ENCODE assay signal across 10 cellular contexts in genomic region chr20:47540443-47541354, GRCh38. TPM values are rescaled to one million over a fixed set of nuclear protein-coding genes. Genes with fewer than 3 reads are reported as not detected.
A peak's percentile ranks its signal among the peaks of the same experiment; 100 is the strongest.
DNase-seq lines count a peak whose midpoint lies in the region; ATAC-seq, FAIRE-seq and TF ChIP-seq lines count a peak whose summit lies in the region.
"Had no signal": no experiment of that assay in that cellular context is flagged by ENCODE, and none has a peak within 500 bp of the region (broad histone marks: within the 10 kb centered on the region; RNA-seq: fewer than 3 reads in every experiment).

No MANE protein-coding gene starts in this region.

- H3K9me3 Mint-ChIP-seq in T-helper 2 cell treated with Interferon-gamma antibody and Interleukin-4, amounts not matched to agents 5 μg/mL and 100 μg/mL, for 36 hours = no peaks in the 10 kb centered on the region
- H3K9me3 Mint-ChIP-seq in stimulated activated naive B cell treated with anti-CD40 and anti-IgM and Interleukin-4, amounts not matched to agents 10 μg/mL and 1 μg/mL and 100 μg/mL, for 72 hours = no peaks in the 10 kb centered on the region

- intact Hi-C loops in K562 (cut with micrococcal nuclease) = no loop called here
- intact Hi-C loops in heart right ventricle (cut with DNase I) = loop anchor here in 2 of 10 donors (5.0 kb wide), 2 partner anchors 33 to 38 kb away; partner anchors contain the start of gene NCOA3 (in 1 of the 2)

- H3K27me3 ChIP-seq in K562 (ENCODE audit: control insufficient read depth in 2 of 2, insufficient read depth in 2 of 2, low read length in 2 of 2) = no peaks in the 10 kb centered on the region
- H3K27me3 ChIP-seq in heart right ventricle = no peaks in the 10 kb centered on the region
- H3K27me3 ChIP-seq: colonic mucosa had no signal

- CTCF ChIA-PET in K562 (lab: Yijun Ruan, JAX; ENCODE audit: low intra/inter-chr PET ratio) = no interaction called here

- no peak overlapping the region for H3K9ac ChIP-seq in K562 (ENCODE audit: insufficient read depth in 1 of 2, low read depth in 2 of 2, low read length in 2 of 2)

- peaks cover 6% of the 10 kb centered on the region; the same call in 1 of the 2 replicates for H4K20me1 ChIP-seq in K562 (replicated peaks; ENCODE audit: control insufficient read depth, insufficient read depth, low read length)

- H3K9me1 ChIP-seq in K562 (ENCODE audit: control insufficient read depth, insufficient read depth, low read length) = no peaks in the 10 kb centered on the region

- FAIRE-seq in K562 (lab: Jason Lieb, UNC) = peak; percentile 55

- in situ Hi-C loops in K562 (cut with MboI) = no loop called here

- peaks cover 62% of the 10 kb centered on the region for H3K4me1 Mint-ChIP-seq in T-helper 2 cell treated with Interferon-gamma antibody and Interleukin-4, amounts not matched to agents 5 μg/mL and 100 μg/mL, for 36 hours (ENCODE audit: low read depth)
- peaks cover 43 to 95% of the 10 kb centered on the region in 2 donors for H3K4me1 Mint-ChIP-seq in stimulated activated naive B cell treated with anti-CD40 and anti-IgM and Interleukin-4, amounts not matched to agents 10 μg/mL and 1 μg/mL and 100 μg/mL, for 72 hours

- H3K9me3 ChIP-seq in K562 (replicated peaks; ENCODE audit: control insufficient read depth, insufficient read depth, low read depth, low read length) = no peaks in the 10 kb centered on the region
- no peaks in the 10 kb centered on the region for H3K9me3 ChIP-seq in heart right ventricle
- H3K9me3 ChIP-seq: colonic mucosa had no signal

- H3K4me1 ChIP-seq in K562 (replicated peaks in 1 of 2; ENCODE audit: control insufficient read depth in 2 of 2, insufficient read depth in 2 of 2, low read length in 2 of 2) (peaks cover 5 to 11% of the 10 kb centered on the region in 2 experiments; a peak in 3 of 5 replicates), heart right ventricle (peaks cover 5 to 68% (median 54%) of the 10 kb centered on the region in 9 donors)
- H3K4me1 ChIP-seq: colonic mucosa had no signal

- no peak for TF ChIP-seq RAD21 in K562 (CRISPR knock-in tag; conservative IDR thresholded peaks at IDR 0.05 in 1 of 2, IDR thresholded peaks at IDR 0.05 in 1 of 2)

- TF ChIP-seq CTCF in K562 (IDR thresholded peaks at IDR 0.05 in 2 of 3, conservative IDR thresholded peaks at IDR 0.05 in 1 of 3; ENCODE audit: insufficient read depth in 2 of 3, low read depth in 1 of 3, low read length in 3 of 3) (no peak), heart right ventricle (IDR thresholded peaks at IDR 0.05) (no peak)

- 36% methylated on average over 5 of the region's 5 CpGs for WGBS in K562 (ENCODE audit: insufficient coverage, low coverage, missing lambda C conversion rate)
- 64 to 71% methylated on average over 5 of the region's 5 CpGs for WGBS in heart right ventricle, 2 donors

- H3K79me2 ChIP-seq in K562 (ENCODE audit: control insufficient read depth, insufficient read depth, low read length) = peaks cover 76% of the 10 kb centered on the region

- no peak overlapping the region for H3K4me2 ChIP-seq in K562 (ENCODE audit: insufficient read depth, low read length)

- ATAC-seq in K562 (no peak; the same call in 2 of the 3 replicates), heart right ventricle (no peak)
- peak; percentile 65 to 69 for ATAC-seq in stimulated activated naive B cell treated with anti-CD40 and anti-IgM and Interleukin-4, amounts not matched to agents 10 μg/mL and 1 μg/mL and 100 μg/mL, for 72 hours (replicated peaks)

- peak overlapping the region; percentile 49; the same call in 1 of the 3 replicates for H3K27ac ChIP-seq in K562 (ENCODE audit: extremely low read depth, low read depth, low read length)
- H3K27ac ChIP-seq in heart right ventricle = no peak overlapping the region
- H3K27ac ChIP-seq: colonic mucosa had no signal

- H3K36me3 ChIP-seq in K562 (ENCODE audit: control insufficient read depth, insufficient read depth, low read length) = no peaks in the 10 kb centered on the region
- no peaks in the 10 kb centered on the region for H3K36me3 ChIP-seq in heart right ventricle
- H3K36me3 ChIP-seq: colonic mucosa had no signal

- DNase-seq in T-helper 2 cell treated with Interferon-gamma antibody and Interleukin-4, amounts not matched to agents 5 μg/mL and 100 μg/mL, for 36 hours (ENCODE audit: low spot score) = no peak
- DNase-seq in T-helper 2 cell (no peak), NOMO-1 treated with DMSO at 0.1 percent for 48 hours (lab: John Stamatoyannopoulos, UW; ENCODE audit: unreplicated experiment) (peak; percentile 87), K562 (ENCODE audit: extremely low read depth in 1 of 4, low spot score in 3 of 4) (peak; percentile 16 to 53 (median 35)), heart right ventricle (no peak), Ammon's horn (ENCODE audit: low spot score) (no peak)
- DNase-seq in stimulated activated naive B cell treated with anti-CD40 and anti-IgM and Interleukin-4, amounts not matched to agents 10 μg/mL and 1 μg/mL and 100 μg/mL, for 72 hours = no peak
- DNase-seq in stimulated activated CD4-positive, alpha-beta T cell treated with anti-CD3 and anti-CD28 coated beads, Interleukin-15, amount 100 ng/mL, for 24 hours = no peak
- DNase-seq: colonic mucosa, NCI-H2171 had no signal

- peaks cover 25% of the 10 kb centered on the region for H3K36me3 Mint-ChIP-seq in T-helper 2 cell treated with Interferon-gamma antibody and Interleukin-4, amounts not matched to agents 5 μg/mL and 100 μg/mL, for 36 hours (ENCODE audit: low read depth)
- peaks cover 32 to 41% of the 10 kb centered on the region in 2 donors for H3K36me3 Mint-ChIP-seq in stimulated activated naive B cell treated with anti-CD40 and anti-IgM and Interleukin-4, amounts not matched to agents 10 μg/mL and 1 μg/mL and 100 μg/mL, for 72 hours

- no TSS peak for BruUV-seq in K562 (replicated peaks; lab: Mats Ljungman, UMichigan)

- no peak for TF ChIP-seq POLR2A in K562 (conservative IDR thresholded peaks at IDR 0.05)

- H3K27me3 Mint-ChIP-seq in T-helper 2 cell treated with Interferon-gamma antibody and Interleukin-4, amounts not matched to agents 5 μg/mL and 100 μg/mL, for 36 hours (ENCODE audit: low read depth) = no peaks in the 10 kb centered on the region
- no peaks in the 10 kb centered on the region for H3K27me3 Mint-ChIP-seq in stimulated activated naive B cell treated with anti-CD40 and anti-IgM and Interleukin-4, amounts not matched to agents 10 μg/mL and 1 μg/mL and 100 μg/mL, for 72 hours

- H2AFZ ChIP-seq in K562 (ENCODE audit: low read depth, low read length) = no peak overlapping the region

- no peak; the same call in 1 of the 2 replicates for TF ChIP-seq EP300 in K562 (IDR thresholded peaks at IDR 0.05; ENCODE audit: low read length)

- H3K27ac Mint-ChIP-seq in T-helper 2 cell treated with Interferon-gamma antibody and Interleukin-4, amounts not matched to agents 5 μg/mL and 100 μg/mL, for 36 hours = peak overlapping the region; percentile 75
- H3K27ac Mint-ChIP-seq in stimulated activated naive B cell treated with anti-CD40 and anti-IgM and Interleukin-4, amounts not matched to agents 10 μg/mL and 1 μg/mL and 100 μg/mL, for 72 hours = peak overlapping the region; percentile 74

- no peak overlapping the region for H3K4me3 ChIP-seq in K562
- no peak overlapping the region for H3K4me3 ChIP-seq in heart right ventricle
- H3K4me3 ChIP-seq: colonic mucosa had no signal

- peak overlapping the region; percentile 5 for H3K4me3 Mint-ChIP-seq in T-helper 2 cell treated with Interferon-gamma antibody and Interleukin-4, amounts not matched to agents 5 μg/mL and 100 μg/mL, for 36 hours
- H3K4me3 Mint-ChIP-seq in stimulated activated naive B cell treated with anti-CD40 and anti-IgM and Interleukin-4, amounts not matched to agents 10 μg/mL and 1 μg/mL and 100 μg/mL, for 72 hours = peak overlapping the region in 1 of 2 donors; percentile 22

- POLR2A ChIA-PET in K562 (lab: Yijun Ruan, JAX) = no interaction called here

TF ChIP-seq in K562, 482 proteins besides CTCF, POLR2A, EP300 and RAD21 (continues in another document):
- no peak for TF ChIP-seq NFE2L1 (tag; IDR thresholded peaks at IDR 0.05; ENCODE audit: borderline replicate concordance, low read depth)

RNA-seq across cellular contexts. Expression of gene NCOA3, which starts 39.0 kb away (rescaled TPM):
- 42.2 and 88.7 TPM in 2 replicates for total RNA-seq in K562 (2011; cell fraction: chromatin; rRNA removed; ENCODE audit: low replicate concordance)
- 19.5 and 23.2 TPM in 2 replicates for total RNA-seq in K562 (2011; cell fraction: nucleolus; rRNA removed)
- total RNA-seq in K562 (2011; cell fraction: nucleoplasm; rRNA removed) = 36.6 and 49.6 TPM in 2 replicates
- total RNA-seq in K562 (2014; rRNA removed) = 12.1 and 12.4 TPM in 2 replicates
- total RNA-seq in K562 (2014; rRNA removed; fragmentation: Illumina TruSeq; extraction: Trizol) = 16.1 and 19.6 TPM in 2 replicates
- total RNA-seq in K562 (2015; rRNA removed; fragmentation: Illumina TruSeq; extraction: Trizol) = 17.1 and 17.2 TPM in 2 replicates
- total RNA-seq in K562 (2021) = 15.3 and 17.0 TPM in 2 replicates
- polyA plus RNA-seq in K562 (2011; rRNA removed) = 24.3 and 24.7 TPM in 2 replicates
- 11.6 and 17.3 TPM in 2 replicates for polyA plus RNA-seq in K562 (2011; cell fraction: cytosol; rRNA removed)
- polyA plus RNA-seq in K562 (2011; cell fraction: nucleus; rRNA removed) = 34.8 and 45.8 TPM in 2 replicates
- polyA plus RNA-seq in K562 (2012) = 9.0 and 14.7 TPM in 2 replicates
- polyA plus RNA-seq in K562 (2014; fragmentation: Illumina TruSeq; extraction: Trizol) = 12.5 and 14.4 TPM in 2 replicates
- polyA plus RNA-seq in K562 (2014; fragmentation: Nextera tagmentation; extraction: Ambion mirVana) = 1 to 10 TPM; 3.2 to 4.7 TPM
- 11.6 and 12.2 TPM in 2 replicates for polyA plus RNA-seq in K562 (2014; rRNA removed)
- polyA minus RNA-seq in K562 (2011; rRNA and poly(A)+ RNA removed) = 37.1 and 46.6 TPM in 2 replicates
- 16.8 and 20.7 TPM in 2 replicates for polyA minus RNA-seq in K562 (2011; cell fraction: cytosol; rRNA and poly(A)+ RNA removed)
- polyA minus RNA-seq in K562 (2011; cell fraction: nucleus; rRNA and poly(A)+ RNA removed) = 13.1 and 32.8 TPM in 2 replicates
- 10 to 100 TPM; 19.7 to 30.2 (median 22.6) TPM for total RNA-seq in heart right ventricle
- polyA plus RNA-seq in heart right ventricle = 10 to 100 TPM in 1 of 2 donors, 1 to 10 TPM in 1; 8.0 to 11.6 TPM

Comparison
In these comparisons a context has a peak if more than half of its experiments do, and no peak if none do; other contexts are left out.
1. DNase-seq: peak in NOMO-1 treated with DMSO at 0.1 percent for 48 hours (single experiment) and K562 (4 of 4); none in T-helper 2 cell treated with Interferon-gamma antibody and Interleukin-4, amounts not matched to agents 5 μg/mL and 100 μg/mL, for 36 hours (single experiment), T-helper 2 cell (0 of 5), stimulated activated naive B cell treated with anti-CD40 and anti-IgM and Interleukin-4, amounts not matched to agents 10 μg/mL and 1 μg/mL and 100 μg/mL, for 72 hours (single experiment), heart right ventricle (0 of 2), Ammon's horn (single experiment) and stimulated activated CD4-positive, alpha-beta T cell treated with anti-CD3 and anti-CD28 coated beads, Interleukin-15, amount 100 ng/mL, for 24 hours (single experiment).
2. ATAC-seq: peak in stimulated activated naive B cell treated with anti-CD40 and anti-IgM and Interleukin-4, amounts not matched to agents 10 μg/mL and 1 μg/mL and 100 μg/mL, for 72 hours (2 of 2); none in K562 (single experiment) and heart right ventricle (0 of 8).